In genomic region chr16:10078541-10078949, GRCh38 we compare ENCODE assay signal across 18 cellular contexts.
DNase-seq lines count a peak whose midpoint lies in the region; TF ChIP-seq lines count a peak whose summit lies in the region.
"Had no signal": no experiment of that assay in that cellular context is flagged by ENCODE, and none has a peak within 500 bp of the region (broad histone marks: within the 10 kb centered on the region; RNA-seq: fewer than 3 reads in every experiment).

No MANE protein-coding gene starts in this region.

- no peak for TF ChIP-seq EP300 in esophagus muscularis mucosa (IDR thresholded peaks at IDR 0.05)

- intact Hi-C loops in activated naive CD4-positive, alpha-beta T cell treated with anti-CD3 and anti-CD28 coated beads for 36 hours (cut with micrococcal nuclease), result no loop called here
- intact Hi-C loops in ascending aorta (cut with DNase I) (no loop called here), esophagus muscularis mucosa (cut with DNase I) (no loop called here)

- DNase-seq in HT1080 (ENCODE audit: low read depth), result peak; percentile 10
- peak; percentile 45 for DNase-seq in iPS DF 19.7 (ENCODE audit: low read depth, low spot score)
- no peak for DNase-seq in retinal pigment epithelial cell (ENCODE audit: low read depth)
- DNase-seq in activated naive CD4-positive, alpha-beta T cell treated with anti-CD3 and anti-CD28 coated beads for 36 hours, result no peak
- DNase-seq in ascending aorta (ENCODE audit: low spot score in 2 of 2), result no peak
- DNase-seq in esophagus muscularis mucosa (ENCODE audit: extremely low spot score), result no peak
- DNase-seq: DMS79 treated with DMSO at 0.1 percent for 48 hours; effector memory CD8-positive, alpha-beta T cell; KG1; kidney glomerular epithelial cell; NCI-H1417 treated with DMSO at 0.1 percent for 48 hours; NCI-H446 treated with DMSO at 0.1 percent for 48 hours; T-cell had no signal

- H3K27me3 Mint-ChIP-seq in activated naive CD4-positive, alpha-beta T cell treated with anti-CD3 and anti-CD28 coated beads for 36 hours (ENCODE audit: low read depth), result peaks cover 2% of the 10 kb centered on the region

- WGBS in esophagus muscularis mucosa, result 49% methylated on average over 4 of the region's 7 CpGs

- TF ChIP-seq POLR2A in esophagus muscularis mucosa (IDR thresholded peaks at IDR 0.05; ENCODE audit: low read depth), result no peak

- no peak overlapping the region for H3K27ac Mint-ChIP-seq in activated naive CD4-positive, alpha-beta T cell treated with anti-CD3 and anti-CD28 coated beads for 36 hours
- H3K27ac Mint-ChIP-seq: effector memory CD8-positive, alpha-beta T cell; stimulated activated naive CD8-positive, alpha-beta T cell treated with anti-CD3 and anti-CD28 coated beads, Interleukin-15, Interleukin-2, amounts not matched to agents 100 ng/mL and 50 ng/mL, for 24 hours; T-cell had no signal

- H3K4me3 ChIP-seq in retinal pigment epithelial cell (ENCODE audit: low read length) (no peak overlapping the region), ascending aorta (no peak overlapping the region), esophagus muscularis mucosa (no peak overlapping the region)
- H3K4me3 ChIP-seq: BLaER1 treated with 17β-estradiol and CSF1 and Interleukin-3, amounts not matched to agents 10 nM and 100 nM; cardiac muscle cell; skin epidermis had no signal

- no peaks in the 10 kb centered on the region for H3K27me3 ChIP-seq in ascending aorta
- H3K27me3 ChIP-seq in esophagus muscularis mucosa, result no peaks in the 10 kb centered on the region
- H3K27me3 ChIP-seq: BLaER1 treated with 17β-estradiol and CSF1 and Interleukin-3, amounts not matched to agents 10 nM and 100 nM; cardiac muscle cell had no signal

- H3K4me3 Mint-ChIP-seq in activated naive CD4-positive, alpha-beta T cell treated with anti-CD3 and anti-CD28 coated beads for 36 hours, result no peak overlapping the region
- H3K4me3 Mint-ChIP-seq: effector memory CD8-positive, alpha-beta T cell; stimulated activated naive CD8-positive, alpha-beta T cell treated with anti-CD3 and anti-CD28 coated beads, Interleukin-15, Interleukin-2, amounts not matched to agents 100 ng/mL and 50 ng/mL, for 24 hours; T-cell had no signal

- peaks cover 0 to 17% of the 10 kb centered on the region in 2 donors for H3K4me1 ChIP-seq in ascending aorta
- peaks cover 22 to 42% (median 38%) of the 10 kb centered on the region in 4 donors for H3K4me1 ChIP-seq in esophagus muscularis mucosa

- H3K27ac ChIP-seq in VCaP, result peak overlapping the region; percentile 74; the same call in 1 of the 2 replicates
- no peak overlapping the region for H3K27ac ChIP-seq in ascending aorta
- peak overlapping the region in 1 of 4 donors; percentile 86 for H3K27ac ChIP-seq in esophagus muscularis mucosa (replicated peaks in 1 of 4)
- H3K27ac ChIP-seq: BLaER1 treated with 17β-estradiol and CSF1 and Interleukin-3, amounts not matched to agents 10 nM and 100 nM; cardiac muscle cell; skin epidermis had no signal

- H3K9me3 Mint-ChIP-seq in activated naive CD4-positive, alpha-beta T cell treated with anti-CD3 and anti-CD28 coated beads for 36 hours, result peaks cover 7% of the 10 kb centered on the region
- H3K9me3 Mint-ChIP-seq: stimulated activated naive CD8-positive, alpha-beta T cell treated with anti-CD3 and anti-CD28 coated beads, Interleukin-15, Interleukin-2, amounts not matched to agents 100 ng/mL and 50 ng/mL, for 24 hours had no signal

- H3K36me3 Mint-ChIP-seq in activated naive CD4-positive, alpha-beta T cell treated with anti-CD3 and anti-CD28 coated beads for 36 hours (ENCODE audit: low read depth), result no peaks in the 10 kb centered on the region
- H3K36me3 Mint-ChIP-seq: T-cell had no signal

- CTCF ChIA-PET in activated naive CD4-positive, alpha-beta T cell treated with anti-CD3 and anti-CD28 coated beads for 36 hours (lab: Charles Lee), result no interaction called here

- no peak for TF ChIP-seq CTCF in VCaP (conservative IDR thresholded peaks at IDR 0.05)
- TF ChIP-seq CTCF in retinal pigment epithelial cell (conservative IDR thresholded peaks at IDR 0.05; ENCODE audit: low read depth, low read length), result peak; percentile 21
- no peak for TF ChIP-seq CTCF in ascending aorta (IDR thresholded peaks at IDR 0.05)
- TF ChIP-seq CTCF in esophagus muscularis mucosa (IDR thresholded peaks at IDR 0.05), result no peak

- H3K9me3 ChIP-seq in ascending aorta, result no peaks in the 10 kb centered on the region
- H3K9me3 ChIP-seq in esophagus muscularis mucosa, result no peaks in the 10 kb centered on the region
- H3K9me3 ChIP-seq: BLaER1 treated with 17β-estradiol and CSF1 and Interleukin-3, amounts not matched to agents 10 nM and 100 nM had no signal

- H3K4me1 Mint-ChIP-seq in activated naive CD4-positive, alpha-beta T cell treated with anti-CD3 and anti-CD28 coated beads for 36 hours (ENCODE audit: low read depth), result no peaks in the 10 kb centered on the region
- H3K4me1 Mint-ChIP-seq: T-cell had no signal

- H3K36me3 ChIP-seq in ascending aorta (no peaks in the 10 kb centered on the region), esophagus muscularis mucosa (no peaks in the 10 kb centered on the region)
- H3K36me3 ChIP-seq: BLaER1 treated with 17β-estradiol and CSF1 and Interleukin-3, amounts not matched to agents 10 nM and 100 nM; cardiac muscle cell had no signal

Comparison
In these comparisons a context has a peak if more than half of its experiments do, and no peak if none do; other contexts are left out.
1. DNase-seq: peak in HT1080 (single experiment) and iPS DF 19.7 (single experiment); none in retinal pigment epithelial cell (single experiment), activated naive CD4-positive, alpha-beta T cell treated with anti-CD3 and anti-CD28 coated beads for 36 hours (single experiment), ascending aorta (0 of 2) and esophagus muscularis mucosa (single experiment).